In genomic region chr1:219174672-219175564, GRCh38 we compare ENCODE assay signal across 8 cellular contexts. TPM values are rescaled to one million over a fixed set of nuclear protein-coding genes. Genes with fewer than 3 reads are reported as not detected.
DNase-seq lines count a peak whose midpoint lies in the region; ATAC-seq and TF ChIP-seq lines count a peak whose summit lies in the region.

No MANE protein-coding gene starts in this region.

- H3K9me2 ChIP-seq in DOHH2 (replicated peaks; ENCODE audit: control insufficient read depth, low read length) (no peaks in the 10 kb centered on the region), Loucy (replicated peaks; ENCODE audit: low read depth, low read length) (no peaks in the 10 kb centered on the region)

- no peaks in the 10 kb centered on the region for H3K9me3 Mint-ChIP-seq in activated naive CD8-positive, alpha-beta T cell (ENCODE audit: low read depth)

- DNase-seq in cardiac muscle cell (ENCODE audit: low read depth in 1 of 2, low spot score in 1 of 2) (peak; percentile 23 to 91), DMS79 (lab: John Stamatoyannopoulos, UW) (no peak), SKM-1 treated with dmso at 0.1 percent for 144 hours (lab: John Stamatoyannopoulos, UW; ENCODE audit: unreplicated experiment) (no peak)

- peaks cover 47% of the 10 kb centered on the region for H3K36me3 ChIP-seq in DOHH2 (ENCODE audit: control insufficient read depth, low read length)
- no peaks in the 10 kb centered on the region for H3K36me3 ChIP-seq in Loucy (ENCODE audit: insufficient read depth, low read length)
- H3K36me3 ChIP-seq in cardiac muscle cell = peaks cover 6% of the 10 kb centered on the region
- H3K36me3 ChIP-seq in parathyroid adenoma (ENCODE audit: control insufficient read depth, insufficient read depth, low read length) = no peaks in the 10 kb centered on the region

- H3K9ac ChIP-seq in Loucy (ENCODE audit: low read depth, low read length, poor library complexity, severe bottlenecking) = peak overlapping the region; percentile 88
- H3K9ac ChIP-seq in parathyroid adenoma = no peak overlapping the region

- peak; percentile 29 for ATAC-seq in GM21717 (IDR thresholded peaks at IDR 0.05; ENCODE audit: unreplicated experiment)

- H3K9me3 ChIP-seq in DOHH2 (ENCODE audit: control insufficient read depth, insufficient read depth, low read length) (no peaks in the 10 kb centered on the region), Loucy (ENCODE audit: insufficient read depth, low read depth, low read length) (no peaks in the 10 kb centered on the region), cardiac muscle cell (ENCODE audit: low read depth) (no peaks in the 10 kb centered on the region), parathyroid adenoma (ENCODE audit: control insufficient read depth, low read length) (no peaks in the 10 kb centered on the region)

- H4K20me1 ChIP-seq in DOHH2 (ENCODE audit: control insufficient read depth, insufficient read depth, low read depth, low read length) (no peaks in the 10 kb centered on the region), Loucy (ENCODE audit: insufficient read depth, low read length, poor library complexity, severe bottlenecking) (peaks cover 16% of the 10 kb centered on the region)

- peaks cover 12% of the 10 kb centered on the region for H3K36me3 Mint-ChIP-seq in activated naive CD8-positive, alpha-beta T cell

- H3K4me3 Mint-ChIP-seq in activated naive CD8-positive, alpha-beta T cell = peak overlapping the region; percentile 98

- H3K27me3 ChIP-seq in DOHH2 (ENCODE audit: control insufficient read depth, low read length) (no peaks in the 10 kb centered on the region), Loucy (ENCODE audit: insufficient read depth, low read length, poor library complexity, severe bottlenecking) (no peaks in the 10 kb centered on the region), cardiac muscle cell (no peaks in the 10 kb centered on the region), parathyroid adenoma (ENCODE audit: control insufficient read depth, insufficient read depth, low read length) (no peaks in the 10 kb centered on the region)

- H3K4me2 ChIP-seq in DOHH2 (ENCODE audit: low read length) (peak overlapping the region; percentile 74), Loucy (ENCODE audit: low read depth, low read length, poor library complexity, severe bottlenecking) (peak overlapping the region; percentile 85), parathyroid adenoma (ENCODE audit: low read length) (peak overlapping the region; percentile 86)

- H3K4me1 Mint-ChIP-seq in activated naive CD8-positive, alpha-beta T cell (ENCODE audit: low read depth) = peaks cover 54% of the 10 kb centered on the region

- peak overlapping the region; percentile 97 for H3K27ac Mint-ChIP-seq in activated naive CD8-positive, alpha-beta T cell

- H3F3A ChIP-seq in DOHH2 (ENCODE audit: control insufficient read depth, insufficient read depth) (no peaks in the 10 kb centered on the region), Loucy (ENCODE audit: low read depth) (no peaks in the 10 kb centered on the region)

- H3K79me2 ChIP-seq in DOHH2 (ENCODE audit: control insufficient read depth, low read length) (peaks cover 50% of the 10 kb centered on the region), Loucy (ENCODE audit: insufficient read depth, low read length) (peaks cover 29% of the 10 kb centered on the region), parathyroid adenoma (no peaks in the 10 kb centered on the region)

- H3K27me3 Mint-ChIP-seq in activated naive CD8-positive, alpha-beta T cell = no peaks in the 10 kb centered on the region

- H3K4me1 ChIP-seq in DOHH2 (ENCODE audit: control insufficient read depth, low read length) (peaks cover 69% of the 10 kb centered on the region), Loucy (ENCODE audit: insufficient read depth, low read length, poor library complexity, severe bottlenecking) (peaks cover 26% of the 10 kb centered on the region), cardiac muscle cell (ENCODE audit: low read depth) (peaks cover 12% of the 10 kb centered on the region), parathyroid adenoma (peaks cover 6% of the 10 kb centered on the region)

- H2AFZ ChIP-seq in Loucy (ENCODE audit: low read length) (no peak overlapping the region), parathyroid adenoma (peak overlapping the region; percentile 93)

- H3K4me3 ChIP-seq in DOHH2 (ENCODE audit: low read length) (peak overlapping the region; percentile 83), Loucy (ENCODE audit: low read length, poor library complexity, severe bottlenecking) (peak overlapping the region; percentile 84), cardiac muscle cell (peak overlapping the region; percentile 73), parathyroid adenoma (ENCODE audit: low read depth, low read length) (peak overlapping the region; percentile 80)

- no peak for TF ChIP-seq CTCF in DOHH2 (IDR thresholded peaks at IDR 0.05; ENCODE audit: low read depth, low read length, poor library complexity, severe bottlenecking)
- no peak for TF ChIP-seq CTCF in Loucy (conservative IDR thresholded peaks at IDR 0.05; ENCODE audit: low read length)
- no peak for TF ChIP-seq CTCF in cardiac muscle cell (IDR thresholded peaks at IDR 0.05; ENCODE audit: low read depth, low read length)
- TF ChIP-seq CTCF in parathyroid adenoma (IDR thresholded peaks at IDR 0.05) = no peak

- H3K27ac ChIP-seq in DOHH2 (ENCODE audit: low read depth, low read length) (peak overlapping the region; percentile 59), cardiac muscle cell (peak overlapping the region; percentile 94), parathyroid adenoma (peak overlapping the region; percentile 74)

RNA-seq across cellular contexts. Expression of gene LYPLAL1, which starts 1.2 kb away (rescaled TPM):
- 24.1 and 32.4 TPM in 2 replicates for total RNA-seq in cardiac muscle cell
- 84.6 and 109 TPM in 2 replicates for polyA plus RNA-seq in cardiac muscle cell

Comparison
In these comparisons a context has a peak if more than half of its experiments do, and no peak if none do; other contexts are left out.
1. DNase-seq: peak in cardiac muscle cell (2 of 2); none in DMS79 (single experiment) and SKM-1 treated with dmso at 0.1 percent for 144 hours (single experiment).
2. Peak in every context shown above with its lines, with median percentiles within 50 percentile points of each other: H3K27ac ChIP-seq, H3K4me2 ChIP-seq and H3K4me3 ChIP-seq.